In the genomic region with DNA sequence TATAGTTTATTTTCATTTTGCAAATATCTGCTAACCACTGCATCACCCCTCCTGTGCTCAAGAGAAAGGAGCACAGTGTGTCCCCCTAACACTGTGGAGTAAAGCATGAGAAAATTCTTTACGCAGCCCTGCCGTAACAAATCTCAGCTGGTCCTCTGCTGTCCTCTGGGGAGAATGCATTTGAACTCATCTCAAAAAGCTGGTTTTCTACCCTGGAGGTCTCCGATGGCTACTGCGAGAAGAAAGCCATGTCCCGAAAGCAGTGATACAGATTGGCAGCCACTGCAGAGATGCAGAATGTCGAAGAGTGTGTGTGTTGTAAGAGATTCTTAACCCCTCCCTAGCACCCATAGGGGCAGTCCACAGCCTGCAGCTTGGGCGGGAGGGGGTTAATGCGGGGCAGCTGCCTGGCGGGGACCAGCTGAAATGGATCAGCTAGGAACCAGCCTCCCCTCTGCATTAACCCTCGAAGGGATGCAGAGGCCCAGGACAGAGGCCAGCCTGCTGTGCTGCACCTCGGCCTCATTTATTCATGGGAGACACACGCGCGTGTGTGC, we compare ENCODE assay signal across 25 cellular contexts.
DNase-seq lines count a peak whose midpoint lies in the region; TF ChIP-seq lines count a peak whose summit lies in the region.
"Had no signal": no experiment of that assay in that cellular context is flagged by ENCODE, and none has a peak within 500 bp of the region (broad histone marks: within the 10 kb centered on the region; RNA-seq: fewer than 3 reads in every experiment).

No MANE protein-coding gene starts in this region.

- no peaks in the 10 kb centered on the region for H3K36me3 Mint-ChIP-seq in H9 (ENCODE audit: insufficient read depth in 1 of 3, low read depth in 3 of 3)
- no peaks in the 10 kb centered on the region for H3K36me3 Mint-ChIP-seq in endodermal cell (ENCODE audit: low read depth)
- H3K36me3 Mint-ChIP-seq in neural crest cell (ENCODE audit: low read depth) = no peaks in the 10 kb centered on the region
- H3K36me3 Mint-ChIP-seq: activated naive CD8-positive, alpha-beta T cell treated with anti-CD3 and anti-CD28 coated beads for 36 hours; naive thymus-derived CD4-positive, alpha-beta T cell; stimulated activated effector memory CD8-positive, alpha-beta T cell treated with anti-CD3 and anti-CD28 coated beads, Interleukin-12 subunit alpha, Interleukin-12 subunit beta, amount 100 ng/mL, for 72 hours had no signal

- CTCF ChIA-PET in AG04450 (lab: Charles Lee) = interaction anchor here (1.3 to 1.8 kb wide), 5 partner anchors 7 to 1606 kb away, joined by 3 to 10 read pairs (median 4); no protein-coding TSS in a partner anchor
- CTCF ChIA-PET in PC-9 (lab: Charles Lee) = no interaction called here

- H3K4ac ChIP-seq in H9 (ENCODE audit: low read depth, low read length) = no peak overlapping the region

- H3K4me2 ChIP-seq in H9 (ENCODE audit: insufficient read depth, insufficient read length, low read length) (no peak overlapping the region), PC-9 (no peak overlapping the region)

- H2BK12ac ChIP-seq in H9 (ENCODE audit: insufficient read length, low read depth, low read length) = no peak overlapping the region

- no peaks in the 10 kb centered on the region for H4K20me1 ChIP-seq in H9 (ENCODE audit: control insufficient read depth, insufficient read depth, insufficient read length)
- no peaks in the 10 kb centered on the region for H4K20me1 ChIP-seq in PC-9 (ENCODE audit: insufficient read depth)

- no peaks in the 10 kb centered on the region for H3K23me2 ChIP-seq in H9 (ENCODE audit: insufficient read length, low read depth, low read length, poor library complexity, severe bottlenecking)

- H2BK20ac ChIP-seq in H9 (ENCODE audit: low read depth, low read length, poor library complexity, severe bottlenecking) = no peak overlapping the region

- no peak overlapping the region for H4K8ac ChIP-seq in H9 (replicated peaks; ENCODE audit: insufficient read length, low read depth, low read length)

- no peak overlapping the region for H2BK15ac ChIP-seq in H9 (ENCODE audit: low read depth, low read length)

- no peak overlapping the region for H2BK120ac ChIP-seq in H9 (ENCODE audit: low read depth, low read length, poor library complexity, severe bottlenecking)

- H3K9me3 ChIP-seq in AG04450 (ENCODE audit: control insufficient read depth, insufficient read depth, low read length) (no peaks in the 10 kb centered on the region), H9 (ENCODE audit: control insufficient read depth, low read depth, low read length) (no peaks in the 10 kb centered on the region), endodermal cell (ENCODE audit: control insufficient read depth, low read length) (no peaks in the 10 kb centered on the region), PC-9 (ENCODE audit: insufficient read depth, low read depth) (no peaks in the 10 kb centered on the region)
- H3K9me3 ChIP-seq: Peyer's patch, suprapubic skin, vagina had no signal

- POLR2A ChIA-PET in AG04450 (lab: Yijun Ruan, JAX) (interaction anchor here (0.6 kb wide), 1 partner anchor 1806 kb away, joined by 3 read pairs; no protein-coding TSS in a partner anchor), PC-9 (lab: Charles Lee; ENCODE audit: unreplicated experiment) (no interaction called here)

- H2AK5ac ChIP-seq in H9 (ENCODE audit: insufficient read length, low read length) = no peak overlapping the region

- H4K5ac ChIP-seq in H9 (ENCODE audit: insufficient read length, low read depth, low read length) = no peak overlapping the region

- H3K27ac ChIP-seq in AG04450 (ENCODE audit: low read depth, low read length) (no peak overlapping the region), H9 (ENCODE audit: insufficient read length, low read depth, low read length) (no peak overlapping the region), endodermal cell (ENCODE audit: low read depth, low read length) (no peak overlapping the region), PC-9 (no peak overlapping the region)
- H3K27ac ChIP-seq: parathyroid adenoma, Peyer's patch, suprapubic skin, vagina had no signal

- H3K4me3 ChIP-seq in AG04450 (ENCODE audit: low read depth, low read length) (no peak overlapping the region), endodermal cell (ENCODE audit: low read length) (no peak overlapping the region), PC-9 (no peak overlapping the region)
- H3K4me3 ChIP-seq: Peyer's patch, suprapubic skin, vagina had no signal

- TF ChIP-seq CTCF in AG04450 (IDR thresholded peaks at IDR 0.05; ENCODE audit: low read depth, low read length) = 0 out of 2 replicates have a peak, but pooled peaks have one; percentile 17
- TF ChIP-seq CTCF in H9 (conservative IDR thresholded peaks at IDR 0.05) = peak; percentile 54
- TF ChIP-seq CTCF in endodermal cell (conservative IDR thresholded peaks at IDR 0.05) = peak; percentile 66
- TF ChIP-seq CTCF in neural crest cell (conservative IDR thresholded peaks at IDR 0.05) = peak; percentile 41
- no peak for TF ChIP-seq CTCF in PC-9 (conservative IDR thresholded peaks at IDR 0.05)

- H3K14ac ChIP-seq in H9 (ENCODE audit: insufficient read depth, low read length) = no peak overlapping the region

- H3K27me3 ChIP-seq in AG04450 (ENCODE audit: control insufficient read depth, insufficient read depth, low read length) (peaks cover 8% of the 10 kb centered on the region), H9 (ENCODE audit: insufficient read depth, low read length) (no peaks in the 10 kb centered on the region), endodermal cell (ENCODE audit: control insufficient read depth, insufficient read depth, low read length, poor library complexity, severe bottlenecking) (no peaks in the 10 kb centered on the region), PC-9 (ENCODE audit: insufficient read depth, low read depth) (peaks cover 86% of the 10 kb centered on the region)
- H3K27me3 ChIP-seq: Peyer's patch, suprapubic skin, vagina had no signal

- no peaks in the 10 kb centered on the region for H3K79me2 ChIP-seq in H9 (ENCODE audit: insufficient read depth, low read length)
- H3K79me2 ChIP-seq in PC-9 (ENCODE audit: low read depth) = no peaks in the 10 kb centered on the region
- H3K79me2 ChIP-seq: parathyroid adenoma had no signal

- H3K79me1 ChIP-seq in H9 (ENCODE audit: insufficient read depth, low read depth, low read length, poor library complexity, severe bottlenecking) = no peaks in the 10 kb centered on the region

- H4K91ac ChIP-seq in H9 (ENCODE audit: insufficient read length, low read depth, low read length) = no peak overlapping the region

- H3T11ph ChIP-seq in H9 (ENCODE audit: low read length) = no peak overlapping the region

- no peak overlapping the region for H3K9ac ChIP-seq in H9 (ENCODE audit: extremely low read depth, insufficient read length, low read length)
- no peak overlapping the region for H3K9ac ChIP-seq in endodermal cell (ENCODE audit: extremely low read depth, low read length, poor library complexity, severe bottlenecking)
- H3K9ac ChIP-seq: parathyroid adenoma had no signal

- H3K9me3 Mint-ChIP-seq in H9 (no peaks in the 10 kb centered on the region), endodermal cell (no peaks in the 10 kb centered on the region), neural crest cell (no peaks in the 10 kb centered on the region)
- H3K9me3 Mint-ChIP-seq: activated naive CD8-positive, alpha-beta T cell treated with anti-CD3 and anti-CD28 coated beads for 36 hours; activated T-helper 2 cell treated with anti-CD3 and anti-CD28 coated beads, Interferon-gamma antibody, Interleukin-2, Interleukin-4, amounts not matched to agents 10 μg/mL and 5 μg/mL and 100 μg/mL, durations not matched to agents 14 hours and 24 hours and 36 hours; effector memory CD8-positive, alpha-beta T cell; naive thymus-derived CD4-positive, alpha-beta T cell; stimulated activated effector memory CD8-positive, alpha-beta T cell treated with anti-CD3 and anti-CD28 coated beads, Interleukin-12 subunit alpha, Interleukin-12 subunit beta, amount 100 ng/mL, for 72 hours had no signal

- H2AFZ ChIP-seq in H9 (ENCODE audit: low read length) (no peak overlapping the region), PC-9 (no peak overlapping the region)
- H2AFZ ChIP-seq: parathyroid adenoma had no signal

- H3K4me1 ChIP-seq in H9 (ENCODE audit: insufficient read depth, low read length) (peaks cover 7% of the 10 kb centered on the region), endodermal cell (ENCODE audit: control insufficient read depth, insufficient read depth, low read length) (no peaks in the 10 kb centered on the region), PC-9 (replicated peaks; ENCODE audit: insufficient read depth) (no peaks in the 10 kb centered on the region)
- H3K4me1 ChIP-seq: parathyroid adenoma, Peyer's patch had no signal

- no peaks in the 10 kb centered on the region for H3K9me2 ChIP-seq in PC-9 (ENCODE audit: insufficient read depth)

- no peak for DNase-seq in AG04450 (ENCODE audit: low read depth, low spot score)
- DNase-seq in H9 = peak; percentile 48
- DNase-seq in endodermal cell = peak; percentile 74
- DNase-seq in neural crest cell (ENCODE audit: low read depth, low spot score) = no peak
- no peak for DNase-seq in PC-9
- DNase-seq in C1 segment of cervical spinal cord (lab: John Stamatoyannopoulos, UW) = no peak
- no peak for DNase-seq in activated CD4-positive, CD25-positive, alpha-beta regulatory T cell treated with anti-CD3 and anti-CD28 coated beads, Interleukin-2, amount 50 U/mL, for 72 hours
- DNase-seq in GM03348 (ENCODE audit: low spot score) = no peak
- DNase-seq: activated CD4-positive, alpha-beta T cell treated with anti-CD3 and anti-CD28 coated beads, Interleukin-2, amount 50 U/mL, for 1 hour; activated naive CD8-positive, alpha-beta T cell treated with anti-CD3 and anti-CD28 coated beads for 36 hours; effector memory CD8-positive, alpha-beta T cell; Kasumi-1; left cardiac atrium; naive thymus-derived CD4-positive, alpha-beta T cell; NCI-H1092; NCI-H1930; NK-92 treated with Interleukin-12 subunit alpha and Interleukin-12 subunit beta, amount 100 ng/mL, for 24 hours; Peyer's patch; stimulated activated CD4-positive, alpha-beta T cell treated with anti-CD3 and anti-CD28 coated beads, Interleukin-2, amount 100 ng/mL, for 24 hours; T-helper 17 cell had no signal

- no TSS peak for BruUV-seq in PC-9 (replicated peaks; lab: Mats Ljungman, UMichigan)

- H3K4me1 Mint-ChIP-seq in H9 (peaks cover 59 to 65% of the 10 kb centered on the region in 2 experiments), endodermal cell (peaks cover 12% of the 10 kb centered on the region), neural crest cell (peaks cover 49% of the 10 kb centered on the region)
- H3K4me1 Mint-ChIP-seq: activated naive CD8-positive, alpha-beta T cell treated with anti-CD3 and anti-CD28 coated beads for 36 hours; stimulated activated effector memory CD8-positive, alpha-beta T cell treated with anti-CD3 and anti-CD28 coated beads, Interleukin-12 subunit alpha, Interleukin-12 subunit beta, amount 100 ng/mL, for 72 hours; T-helper 17 cell had no signal

- H2BK5ac ChIP-seq in H9 (ENCODE audit: insufficient read length, low read length) = no peak overlapping the region

- H3K27me3 Mint-ChIP-seq in H9 (ENCODE audit: low read depth) (peaks cover 5% of the 10 kb centered on the region), endodermal cell (ENCODE audit: insufficient read depth) (no peaks in the 10 kb centered on the region), neural crest cell (ENCODE audit: low read depth) (peaks cover 5% of the 10 kb centered on the region)

- intact Hi-C loops in PC-9 (cut with micrococcal nuclease; ENCODE audit: unreplicated experiment) = no loop called here

- H3K56ac ChIP-seq in H9 (ENCODE audit: insufficient read length, low read depth, low read length) = no peak overlapping the region

- H3K4me3 Mint-ChIP-seq in H9 = no peak overlapping the region
- H3K4me3 Mint-ChIP-seq in endodermal cell = no peak overlapping the region
- no peak overlapping the region for H3K4me3 Mint-ChIP-seq in neural crest cell
- H3K4me3 Mint-ChIP-seq: activated naive CD8-positive, alpha-beta T cell treated with anti-CD3 and anti-CD28 coated beads for 36 hours; effector memory CD8-positive, alpha-beta T cell; naive thymus-derived CD4-positive, alpha-beta T cell; stimulated activated effector memory CD8-positive, alpha-beta T cell treated with anti-CD3 and anti-CD28 coated beads, Interleukin-12 subunit alpha, Interleukin-12 subunit beta, amount 100 ng/mL, for 72 hours; T-helper 17 cell had no signal

- no peaks in the 10 kb centered on the region for H3K36me3 ChIP-seq in endodermal cell (ENCODE audit: control insufficient read depth, insufficient read depth, low read length)
- H3K36me3 ChIP-seq in PC-9 (ENCODE audit: low read depth) = no peaks in the 10 kb centered on the region
- H3K36me3 ChIP-seq: Peyer's patch, suprapubic skin, vagina had no signal

- no CpG with 5 or more reads among the region's 14 CpGs for WGBS in H9 (ENCODE audit: extremely low coverage, insufficient read length, low lambda C conversion rate)
- WGBS in endodermal cell (ENCODE audit: insufficient coverage in 1 of 2, insufficient read length in 1 of 2), 2 experiments = 61 to 84% methylated on average over 2 to 13 of the region's 14 CpGs

- H3K27ac Mint-ChIP-seq in H9 (peak overlapping the region in 1 of 3 experiments; percentile 61; a peak in 2 of 7 replicates), endodermal cell (no peak overlapping the region), neural crest cell (ENCODE audit: unreplicated experiment) (no peak overlapping the region)
- H3K27ac Mint-ChIP-seq: activated naive CD8-positive, alpha-beta T cell treated with anti-CD3 and anti-CD28 coated beads for 36 hours; activated T-helper 2 cell treated with anti-CD3 and anti-CD28 coated beads, Interferon-gamma antibody, Interleukin-2, Interleukin-4, amounts not matched to agents 10 μg/mL and 5 μg/mL and 100 μg/mL, durations not matched to agents 14 hours and 24 hours and 36 hours; effector memory CD8-positive, alpha-beta T cell; naive thymus-derived CD4-positive, alpha-beta T cell; stimulated activated effector memory CD8-positive, alpha-beta T cell treated with anti-CD3 and anti-CD28 coated beads, Interleukin-12 subunit alpha, Interleukin-12 subunit beta, amount 100 ng/mL, for 72 hours; T-helper 17 cell had no signal

- no peak overlapping the region for H3K23ac ChIP-seq in H9 (ENCODE audit: insufficient read length, low read depth, low read length)

- H3F3A ChIP-seq in PC-9 (ENCODE audit: insufficient read depth, low read depth) = no peaks in the 10 kb centered on the region

- H3K18ac ChIP-seq in H9 (ENCODE audit: insufficient read length, low read depth, low read length) = no peak overlapping the region

Comparison
In these comparisons a context has a peak if more than half of its experiments do, and no peak if none do; other contexts are left out.
1. DNase-seq: peak in H9 (single experiment) and endodermal cell (single experiment); none in AG04450 (single experiment), neural crest cell (single experiment), PC-9 (0 of 2), C1 segment of cervical spinal cord (0 of 14), activated CD4-positive, CD25-positive, alpha-beta regulatory T cell treated with anti-CD3 and anti-CD28 coated beads, Interleukin-2, amount 50 U/mL, for 72 hours (single experiment) and GM03348 (single experiment).